In genomic region chr22:11611876-11612275, GRCh38 we compare ENCODE assay signal across 7 cellular contexts.
DNase-seq lines count a peak whose midpoint lies in the region; ATAC-seq and TF ChIP-seq lines count a peak whose summit lies in the region.
"Not testable (repeated sequence)": the region's sequence is repeated elsewhere in the genome, so short reads cannot be mapped to it uniquely, and the experiment has no call there.

No MANE protein-coding gene starts in this region.

- not testable (repeated sequence) for TF ChIP-seq CTCF in RWPE2 (IDR thresholded peaks at IDR 0.05; ENCODE audit: poor library complexity, severe bottlenecking); esophagus muscularis mucosa (IDR thresholded peaks at IDR 0.05); osteoblast (IDR thresholded peaks at IDR 0.05; ENCODE audit: extremely low read depth, low read depth, low read length); upper lobe of right lung (IDR thresholded peaks at IDR 0.05); vagina (IDR thresholded peaks at IDR 0.05)

- not testable (repeated sequence) for ATAC-seq in RWPE2 (ENCODE audit: low read depth); upper lobe of right lung

- not testable (repeated sequence) for H3K14ac ChIP-seq in mesenchymal stem cell (ENCODE audit: low read length in 2 of 2)

- not testable (repeated sequence) for H3K36me3 ChIP-seq in RWPE2 (ENCODE audit: low read depth); esophagus muscularis mucosa; mesenchymal stem cell (ENCODE audit: control insufficient read depth in 1 of 2, insufficient read depth in 2 of 2, low read depth in 1 of 2, low read length in 2 of 2); osteoblast (ENCODE audit: insufficient read depth, low read length); upper lobe of right lung; vagina

- 94% methylated on average over 7 of the region's 7 CpGs for WGBS in esophagus muscularis mucosa
- 81% methylated on average over 7 of the region's 7 CpGs for WGBS in mesenchymal stem cell

- not testable (repeated sequence) for H2AFZ ChIP-seq in mesenchymal stem cell (ENCODE audit: low read depth, low read length); osteoblast (ENCODE audit: low read length)

- not testable (repeated sequence) for H2BK15ac ChIP-seq in mesenchymal stem cell (ENCODE audit: low read depth, poor library complexity, severe bottlenecking)

- not testable (repeated sequence) for H3K4ac ChIP-seq in mesenchymal stem cell (ENCODE audit: low read depth in 1 of 2, low read length in 2 of 2)

- not testable (repeated sequence) for H4K8ac ChIP-seq in mesenchymal stem cell (ENCODE audit: low read length)

- not testable (repeated sequence) for H3K27me3 ChIP-seq in RWPE2 (ENCODE audit: insufficient read depth, poor library complexity, severe bottlenecking); esophagus muscularis mucosa; mesenchymal stem cell (ENCODE audit: control insufficient read depth in 1 of 2, insufficient read depth in 1 of 2, low read length in 2 of 2); osteoblast (ENCODE audit: insufficient read depth, low read length); upper lobe of right lung; vagina

- not testable (repeated sequence) for H3K27ac ChIP-seq in RWPE2 (ENCODE audit: poor library complexity, severe bottlenecking); esophagus muscularis mucosa (replicated peaks in 1 of 4); mesenchymal stem cell (ENCODE audit: low read length, poor library complexity, severe bottlenecking); osteoblast (ENCODE audit: low read depth, low read length); upper lobe of right lung; vagina

- H2BK5ac ChIP-seq in mesenchymal stem cell (ENCODE audit: low read depth, low read length, poor library complexity, severe bottlenecking), result not testable (repeated sequence)

- peak overlapping the region; percentile 56 for H4K91ac ChIP-seq in mesenchymal stem cell (ENCODE audit: low read length)

- peaks cover 15% of the 10 kb centered on the region for H3K9me3 ChIP-seq in RWPE2 (ENCODE audit: severe bottlenecking)
- H3K9me3 ChIP-seq in esophagus muscularis mucosa, result peaks cover 0 to 56% (median 34%) of the 10 kb centered on the region in 4 donors
- H3K9me3 ChIP-seq in mesenchymal stem cell (ENCODE audit: control insufficient read depth, low read length); osteoblast (ENCODE audit: low read depth, low read length); vagina: not testable (repeated sequence)
- H3K9me3 ChIP-seq in upper lobe of right lung, result peaks cover 21% of the 10 kb centered on the region

- not testable (repeated sequence) for H3K9ac ChIP-seq in mesenchymal stem cell (ENCODE audit: low read length)

- intact Hi-C loops in esophagus muscularis mucosa (cut with DNase I); upper lobe of right lung (cut with DNase I); vagina (cut with DNase I): not testable (repeated sequence)

- peak; percentile 3 for DNase-seq in D341Med (ENCODE audit: low spot score)
- peak; percentile 73 for DNase-seq in RWPE2 (ENCODE audit: low spot score)
- DNase-seq in esophagus muscularis mucosa (ENCODE audit: extremely low spot score), result peak; percentile 85
- DNase-seq in mesenchymal stem cell, result not testable (repeated sequence)
- DNase-seq in osteoblast (ENCODE audit: insufficient read length, low spot score, missing footprints), result peak; percentile 22
- DNase-seq in upper lobe of right lung, result peak; percentile 61
- DNase-seq in vagina (ENCODE audit: extremely low spot score in 2 of 2), result peak; percentile 54 to 72

- H3K79me1 ChIP-seq in mesenchymal stem cell (replicated peaks; ENCODE audit: low read length, poor library complexity, severe bottlenecking), result not testable (repeated sequence)

- not testable (repeated sequence) for TF ChIP-seq POLR2A in esophagus muscularis mucosa (IDR thresholded peaks at IDR 0.05; ENCODE audit: low read depth); vagina (IDR thresholded peaks at IDR 0.05)

- not testable (repeated sequence) for H2BK120ac ChIP-seq in mesenchymal stem cell (ENCODE audit: low read depth, low read length)

- not testable (repeated sequence) for H2AK5ac ChIP-seq in mesenchymal stem cell (ENCODE audit: low read length, severe bottlenecking)

- not testable (repeated sequence) for TF ChIP-seq EP300 in esophagus muscularis mucosa (IDR thresholded peaks at IDR 0.05)

- H2BK12ac ChIP-seq in mesenchymal stem cell (ENCODE audit: low read length in 2 of 2), result not testable (repeated sequence)

- H3K18ac ChIP-seq in mesenchymal stem cell (ENCODE audit: low read depth in 1 of 2, low read length in 2 of 2), result not testable (repeated sequence)

- H4K20me1 ChIP-seq in osteoblast (ENCODE audit: insufficient read depth, low read length), result not testable (repeated sequence)

- H3K4me2 ChIP-seq in mesenchymal stem cell (ENCODE audit: low read length, poor library complexity, severe bottlenecking); osteoblast (ENCODE audit: insufficient read depth, low read length): not testable (repeated sequence)

- H3K23ac ChIP-seq in mesenchymal stem cell (ENCODE audit: low read length in 2 of 2), result not testable (repeated sequence)

- not testable (repeated sequence) for H3K4me1 ChIP-seq in RWPE2 (ENCODE audit: insufficient read depth, poor library complexity, severe bottlenecking); esophagus muscularis mucosa; mesenchymal stem cell (ENCODE audit: control insufficient read depth, insufficient read depth, low read depth, low read length); osteoblast (ENCODE audit: insufficient read depth, low read length); upper lobe of right lung; vagina

- not testable (repeated sequence) for H3K4me3 ChIP-seq in RWPE2 (ENCODE audit: severe bottlenecking); esophagus muscularis mucosa; mesenchymal stem cell (ENCODE audit: insufficient read depth in 1 of 2, low read depth in 1 of 2, low read length in 2 of 2); osteoblast (ENCODE audit: insufficient read depth, low read length); upper lobe of right lung; vagina

- not testable (repeated sequence) for H3K79me2 ChIP-seq in osteoblast (ENCODE audit: insufficient read depth, low read length)
